In genomic region chr16:50747206-50747956, GRCh38 we compare ENCODE assay signal across 8 cellular contexts. TPM values are rescaled to one million over a fixed set of nuclear protein-coding genes. Genes with fewer than 3 reads are reported as not detected.
A peak's percentile ranks its signal among the peaks of the same experiment; 100 is the strongest.
DNase-seq lines count a peak whose midpoint lies in the region; ATAC-seq, FAIRE-seq and TF ChIP-seq lines count a peak whose summit lies in the region.

No MANE protein-coding gene starts in this region.

- no peaks in the 10 kb centered on the region for H3K27me3 ChIP-seq in psoas muscle (ENCODE audit: insufficient read depth in 3 of 3, low read length in 2 of 3)

- peak; percentile 9 for DNase-seq in AG08395 (ENCODE audit: low spot score)
- no peak for DNase-seq in GM12891 (ENCODE audit: insufficient read length, low spot score)
- peak; percentile 26 for DNase-seq in RWPE1 (ENCODE audit: low spot score)
- DNase-seq in psoas muscle = no peak
- DNase-seq in T1000 (lab: John Stamatoyannopoulos, UW) = no peak
- DNase-seq in 8988T = no peak

- H3K36me3 ChIP-seq in psoas muscle (ENCODE audit: insufficient read depth in 1 of 2, low read depth in 1 of 2) = peaks cover 3 to 49% of the 10 kb centered on the region in 2 donors

- CTCF ChIA-PET in RWPE1 (lab: Yijun Ruan, JAX) = interaction anchor here (0.6 to 1.1 kb wide), 3 partner anchors 79 to 82 kb away, joined by 3 to 4 read pairs (median 3); no protein-coding TSS in a partner anchor

- POLR2A ChIA-PET in RWPE1 (lab: Yijun Ruan, JAX; ENCODE audit: low non-redundant PET) = no interaction called here

- H3K4me1 ChIP-seq in psoas muscle = peaks cover 48% of the 10 kb centered on the region

- ATAC-seq in HG03103 (IDR thresholded peaks at IDR 0.05; ENCODE audit: low read depth, unreplicated experiment) (peak; percentile 66), esophagus mucosa (peak; percentile 65), psoas muscle (peak; percentile 33 to 68 (median 56))

- H3K27ac ChIP-seq in RWPE1 (no peak overlapping the region), psoas muscle (no peak overlapping the region)

- WGBS in psoas muscle, 3 donors = 70 to 81% (median 72%) methylated on average over 7 of the region's 7 CpGs

- TF ChIP-seq CTCF in RWPE1 (conservative IDR thresholded peaks at IDR 0.05; ENCODE audit: low read depth) = peak; percentile 47
- peak; percentile 46 for TF ChIP-seq CTCF in psoas muscle (IDR thresholded peaks at IDR 0.05)

- H3K9me3 ChIP-seq in psoas muscle = no peaks in the 10 kb centered on the region

- intact Hi-C loops in psoas muscle (cut with DNase I) = loop anchor here in 1 of 2 donors (5.0 to 10.0 kb wide), 2 partner anchors 70 to 383 kb away; partner anchors contain the start of gene BRD7

- FAIRE-seq in GM12891 (lab: Jason Lieb, UNC) = peak; percentile 96

- no peak overlapping the region for H3K4me3 ChIP-seq in psoas muscle

- TF ChIP-seq POLR2A in GM12891 (IDR thresholded peaks at IDR 0.05; ENCODE audit: low read depth, low read length) = no peak

TF ChIP-seq in GM12891, 5 proteins besides CTCF, POLR2A, EP300 and RAD21:
- TF ChIP-seq POLR2AphosphoS5 (IDR thresholded peaks at IDR 0.05; ENCODE audit: low read depth, low read length) = no peak
TF ChIP-seq in GM12891: peak in this region for 0.

RNA-seq across cellular contexts. Expression of gene CYLD, which starts 5.5 kb away (rescaled TPM):
- polyA plus RNA-seq in GM12891 (2012; ENCODE audit: low read depth, missing spikeins) = 57.1 TPM
- total RNA-seq in esophagus mucosa (26.7 TPM), psoas muscle (100 to 1,000 TPM in 1 of 4 donors, 10 to 100 TPM in 3; 46.9 to 103 (median 61.9) TPM)
- 10 to 100 TPM; 20.1 to 64.1 (median 22.7) TPM for polyA plus RNA-seq in psoas muscle

RNA-seq across cellular contexts. Expression of gene NOD2, which starts 54.0 kb away (rescaled TPM):
- polyA plus RNA-seq in GM12891 (2012; ENCODE audit: low read depth, missing spikeins) = 9.7 TPM
- 15.4 TPM for total RNA-seq in esophagus mucosa
- total RNA-seq in psoas muscle = under 1 TPM; 0.21 to 0.74 (median 0.42) TPM
- polyA plus RNA-seq in psoas muscle = under 1 TPM; 0.07 to 0.25 (median 0.21) TPM

Comparison
In these comparisons a context has a peak if more than half of its experiments do, and no peak if none do; other contexts are left out.
1. DNase-seq: peak in AG08395 (single experiment) and RWPE1 (single experiment); none in GM12891 (single experiment), psoas muscle (0 of 2), T1000 (single experiment) and 8988T (single experiment).
2. Peak in every context shown above with its lines, with median percentiles within 50 percentile points of each other: ATAC-seq.